Comparison of ENCODE assay signal across 18 cellular contexts in genomic region chrX:45401923-45402322, GRCh38.
"Had no signal": no experiment of that assay in that cellular context is flagged by ENCODE, and none has a peak within 500 bp of the region (broad histone marks: within the 10 kb centered on the region; RNA-seq: fewer than 3 reads in every experiment).

No MANE protein-coding gene starts in this region.

- H3K4me1 Mint-ChIP-seq: naive B cell; stimulated activated naive B cell treated with anti-CD40 and anti-IgM and Interleukin-4, amounts not matched to agents 10 μg/mL and 1 μg/mL and 100 μg/mL, for 72 hours had no signal

- H3K27me3 Mint-ChIP-seq: stimulated activated naive CD8-positive, alpha-beta T cell treated with anti-CD3 and anti-CD28 coated beads, Interleukin-15, amount 100 ng/mL, for 72 hours had no signal

- DNase-seq: effector memory CD4-positive, alpha-beta T cell; esophagus squamous epithelium; foreskin fibroblast; kidney; left cardiac atrium; left ventricle myocardium inferior; lower lobe of right lung; naive B cell; posterior cingulate gyrus; stimulated activated CD4-positive, alpha-beta T cell treated with anti-CD3 and anti-CD28 coated beads, Interleukin-2, amount 100 ng/mL, for 24 hours; stimulated activated CD4-positive, alpha-beta T cell treated with anti-CD3 and anti-CD28 coated beads, Interleukin-4, amount 100 ng/mL, for 4 hours; stimulated activated naive B cell treated with anti-CD40 and anti-IgM and Interleukin-4, amounts not matched to agents 10 μg/mL and 1 μg/mL and 100 μg/mL, for 72 hours; stimulated activated naive CD8-positive, alpha-beta T cell treated with anti-CD3 and anti-CD28 coated beads, Interleukin-15, amount 100 ng/mL, for 72 hours; testis; trophoblast cell had no signal

- H3K9me3 ChIP-seq: lower lobe of right lung, neutrophil, testis had no signal

- H3K4me3 ChIP-seq: esophagus squamous epithelium, left ventricle myocardium inferior, lower lobe of right lung, testis had no signal

- H3K27ac Mint-ChIP-seq: memory B cell; stimulated activated naive B cell treated with anti-CD40 and anti-IgM and Interleukin-4, amounts not matched to agents 10 μg/mL and 1 μg/mL and 100 μg/mL, for 72 hours had no signal

- H3K9me3 Mint-ChIP-seq: stimulated activated naive CD8-positive, alpha-beta T cell treated with anti-CD3 and anti-CD28 coated beads, Interleukin-15, amount 100 ng/mL, for 72 hours had no signal

- H3K4me1 ChIP-seq: esophagus squamous epithelium, left ventricle myocardium inferior, lower lobe of right lung, testis had no signal

- H3K27ac ChIP-seq: esophagus squamous epithelium, left ventricle myocardium inferior, lower lobe of right lung, neutrophil, testis had no signal

- ATAC-seq: left cardiac atrium; lower lobe of right lung; sciatic nerve; stimulated activated naive B cell treated with anti-CD40 and anti-IgM and Interleukin-4, amounts not matched to agents 10 μg/mL and 1 μg/mL and 100 μg/mL, for 72 hours; stimulated activated naive CD8-positive, alpha-beta T cell treated with anti-CD3 and anti-CD28 coated beads, Interleukin-15, amount 100 ng/mL, for 72 hours had no signal

- H3K4me3 Mint-ChIP-seq: memory B cell; naive B cell; stimulated activated naive B cell treated with anti-CD40 and anti-IgM and Interleukin-4, amounts not matched to agents 10 μg/mL and 1 μg/mL and 100 μg/mL, for 72 hours; stimulated activated naive CD8-positive, alpha-beta T cell treated with anti-CD3 and anti-CD28 coated beads, Interleukin-15, amount 100 ng/mL, for 72 hours had no signal

- H3K36me3 ChIP-seq: esophagus squamous epithelium, left ventricle myocardium inferior, lower lobe of right lung, neutrophil had no signal

- H3K27me3 ChIP-seq: esophagus squamous epithelium, neutrophil, testis had no signal

- H3K36me3 Mint-ChIP-seq: memory B cell; naive B cell; stimulated activated naive B cell treated with anti-CD40 and anti-IgM and Interleukin-4, amounts not matched to agents 10 μg/mL and 1 μg/mL and 100 μg/mL, for 72 hours had no signal
